8 cellular contexts compared by ENCODE assay signal in the genomic region with DNA sequence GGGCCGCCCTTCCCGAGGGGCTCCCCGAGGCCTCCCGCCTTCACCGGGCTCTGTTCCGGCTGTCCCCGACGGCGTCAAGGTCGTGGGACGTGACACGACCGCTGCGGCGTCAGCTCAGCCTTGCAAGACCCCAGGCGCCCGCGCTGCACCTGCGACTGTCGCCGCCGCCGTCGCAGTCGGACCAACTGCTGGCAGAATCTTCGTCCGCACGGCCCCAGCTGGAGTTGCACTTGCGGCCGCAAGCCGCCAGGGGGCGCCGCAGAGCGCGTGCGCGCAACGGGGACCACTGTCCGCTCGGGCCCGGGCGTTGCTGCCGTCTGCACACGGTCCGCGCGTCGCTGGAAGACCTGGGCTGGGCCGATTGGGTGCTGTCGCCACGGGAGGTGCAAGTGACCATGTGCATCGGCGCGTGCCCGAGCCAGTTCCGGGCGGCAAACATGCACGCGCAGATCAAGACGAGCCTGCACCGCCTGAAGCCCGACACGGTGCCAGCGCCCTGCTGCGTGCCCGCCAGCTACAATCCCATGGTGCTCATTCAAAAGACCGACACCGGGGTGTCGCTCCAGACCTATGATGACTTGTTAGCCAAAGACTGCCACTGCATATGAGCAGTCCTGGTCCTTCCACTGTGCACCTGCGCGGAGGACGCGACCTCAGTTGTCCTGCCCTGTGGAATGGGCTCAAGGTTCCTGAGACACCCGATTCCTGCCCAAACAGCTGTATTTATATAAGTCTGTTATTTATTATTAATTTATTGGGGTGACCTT. TPM values are rescaled to one million over a fixed set of nuclear protein-coding genes. Genes with fewer than 3 reads are reported as not detected.
DNase-seq lines count a peak whose midpoint lies in the region; ATAC-seq and TF ChIP-seq lines count a peak whose summit lies in the region.

No MANE protein-coding gene starts in this region.

- H3K4me3 ChIP-seq in thyroid gland (replicated peaks in 1 of 3), result peak overlapping the region in 1 of 3 donors; percentile 15

- no peaks in the 10 kb centered on the region for H3K9me3 ChIP-seq in thyroid gland

- no peaks in the 10 kb centered on the region for H3K36me3 ChIP-seq in thyroid gland

- H3K4me1 Mint-ChIP-seq in glutamatergic neuron (ENCODE audit: low read depth, unreplicated experiment) (peaks cover 3% of the 10 kb centered on the region), osteocyte (ENCODE audit: unreplicated experiment) (peaks cover 43% of the 10 kb centered on the region)

- peak; percentile 68 for DNase-seq in COLO829 (ENCODE audit: low spot score)
- peak; percentile 57 for DNase-seq in HuH-7.5 (ENCODE audit: low spot score)
- DNase-seq in RKO (ENCODE audit: low spot score), result peak; percentile 67
- DNase-seq in activated effector memory CD4-positive, alpha-beta T cell treated with anti-CD3 and anti-CD28 coated beads, Interleukin-2, amount 50 U/mL, for 16 hours, result peak; percentile 93
- peak; percentile 91 for DNase-seq in glutamatergic neuron
- peak; percentile 93 for DNase-seq in osteocyte (ENCODE audit: extremely low spot score, unreplicated experiment)
- DNase-seq in thyroid gland, result peak; percentile 96 to 97

- no peaks in the 10 kb centered on the region for H3K27me3 ChIP-seq in thyroid gland

- TF ChIP-seq POLR2A in thyroid gland (IDR thresholded peaks at IDR 0.05), result peak in 1 of 2 donors; percentile 57

- peaks cover 7 to 21% of the 10 kb centered on the region in 2 donors for H3K4me1 ChIP-seq in thyroid gland

- peak; percentile 100 for TF ChIP-seq CTCF in glutamatergic neuron (IDR thresholded peaks at IDR 0.05; ENCODE audit: partially characterized antibody, unreplicated experiment)
- peak; percentile 99 for TF ChIP-seq CTCF in osteocyte (IDR thresholded peaks at IDR 0.05)
- TF ChIP-seq CTCF in thyroid gland (IDR thresholded peaks at IDR 0.05), result peak; percentile 81 to 100 (median 100)

- ATAC-seq in GM19455 (IDR thresholded peaks at IDR 0.05; ENCODE audit: unreplicated experiment), result peak; percentile 49

- H3K27ac Mint-ChIP-seq in glutamatergic neuron (ENCODE audit: unreplicated experiment) (no peak overlapping the region), osteocyte (ENCODE audit: unreplicated experiment) (peak overlapping the region; percentile 47)

- no peak overlapping the region for H3K4me3 Mint-ChIP-seq in glutamatergic neuron (ENCODE audit: unreplicated experiment)
- H3K4me3 Mint-ChIP-seq in osteocyte (ENCODE audit: unreplicated experiment), result peak overlapping the region; percentile 79

- H3K36me3 Mint-ChIP-seq in glutamatergic neuron (ENCODE audit: unreplicated experiment) (no peaks in the 10 kb centered on the region), osteocyte (ENCODE audit: unreplicated experiment) (peaks cover 7% of the 10 kb centered on the region)

- peak overlapping the region; percentile 6 to 59 (median 27) for H3K27ac ChIP-seq in thyroid gland

- 17 to 28% methylated on average over 3 to 24 of the region's 74 CpGs for WGBS in thyroid gland, 2 donors

- peaks cover 8% of the 10 kb centered on the region for H3K27me3 Mint-ChIP-seq in glutamatergic neuron (ENCODE audit: unreplicated experiment)
- no peaks in the 10 kb centered on the region for H3K27me3 Mint-ChIP-seq in osteocyte (ENCODE audit: unreplicated experiment)

- intact Hi-C loops in thyroid gland (cut with DNase I), result no loop called here

- H3K9me3 Mint-ChIP-seq in glutamatergic neuron (ENCODE audit: unreplicated experiment) (peaks cover 1% of the 10 kb centered on the region), osteocyte (ENCODE audit: unreplicated experiment) (no peaks in the 10 kb centered on the region)

RNA-seq across cellular contexts. Expression of gene GDF15, which starts 2.6 kb away (rescaled TPM):
- total RNA-seq in glutamatergic neuron (ENCODE audit: unreplicated experiment), result 8.9 TPM
- total RNA-seq in osteocyte, result 41.9 and 47.9 TPM in 2 replicates
- total RNA-seq in thyroid gland, result 1 to 10 TPM in 3 of 4 donors, not detected in 1; 3.7 to 9.9 (median 5.1) TPM

RNA-seq across cellular contexts. Expression of gene LRRC25, which starts 8.9 kb away (rescaled TPM):
- total RNA-seq in glutamatergic neuron (ENCODE audit: unreplicated experiment) (not detected), osteocyte (0.16 TPM in 1 of 2 replicates, not detected in the other), thyroid gland (1 to 10 TPM; 1.1 to 7.1 (median 2.2) TPM)

RNA-seq across cellular contexts. Expression of gene SSBP4, which starts 30.7 kb away (rescaled TPM):
- total RNA-seq in glutamatergic neuron (ENCODE audit: unreplicated experiment), result 177 TPM
- total RNA-seq in osteocyte, result 82.9 and 102 TPM in 2 replicates
- 10 to 100 TPM; 40.5 to 75.6 (median 56.1) TPM for total RNA-seq in thyroid gland

RNA-seq across cellular contexts. Expression of gene PGPEP1, which starts 48.1 kb away (rescaled TPM):
- 25.6 TPM for total RNA-seq in glutamatergic neuron (ENCODE audit: unreplicated experiment)
- total RNA-seq in osteocyte, result 36.1 and 38.5 TPM in 2 replicates
- 10 to 100 TPM; 23.5 to 44.0 (median 27.9) TPM for total RNA-seq in thyroid gland

RNA-seq across cellular contexts. Expression of gene ISYNA1, which starts 49.4 kb away (rescaled TPM):
- 111 TPM for total RNA-seq in glutamatergic neuron (ENCODE audit: unreplicated experiment)
- total RNA-seq in osteocyte, result 159 and 178 TPM in 2 replicates
- total RNA-seq in thyroid gland, result 10 to 100 TPM; 12.7 to 24.2 (median 22.9) TPM
